ENCODE assay signal across 8 cellular contexts in the genomic region with DNA sequence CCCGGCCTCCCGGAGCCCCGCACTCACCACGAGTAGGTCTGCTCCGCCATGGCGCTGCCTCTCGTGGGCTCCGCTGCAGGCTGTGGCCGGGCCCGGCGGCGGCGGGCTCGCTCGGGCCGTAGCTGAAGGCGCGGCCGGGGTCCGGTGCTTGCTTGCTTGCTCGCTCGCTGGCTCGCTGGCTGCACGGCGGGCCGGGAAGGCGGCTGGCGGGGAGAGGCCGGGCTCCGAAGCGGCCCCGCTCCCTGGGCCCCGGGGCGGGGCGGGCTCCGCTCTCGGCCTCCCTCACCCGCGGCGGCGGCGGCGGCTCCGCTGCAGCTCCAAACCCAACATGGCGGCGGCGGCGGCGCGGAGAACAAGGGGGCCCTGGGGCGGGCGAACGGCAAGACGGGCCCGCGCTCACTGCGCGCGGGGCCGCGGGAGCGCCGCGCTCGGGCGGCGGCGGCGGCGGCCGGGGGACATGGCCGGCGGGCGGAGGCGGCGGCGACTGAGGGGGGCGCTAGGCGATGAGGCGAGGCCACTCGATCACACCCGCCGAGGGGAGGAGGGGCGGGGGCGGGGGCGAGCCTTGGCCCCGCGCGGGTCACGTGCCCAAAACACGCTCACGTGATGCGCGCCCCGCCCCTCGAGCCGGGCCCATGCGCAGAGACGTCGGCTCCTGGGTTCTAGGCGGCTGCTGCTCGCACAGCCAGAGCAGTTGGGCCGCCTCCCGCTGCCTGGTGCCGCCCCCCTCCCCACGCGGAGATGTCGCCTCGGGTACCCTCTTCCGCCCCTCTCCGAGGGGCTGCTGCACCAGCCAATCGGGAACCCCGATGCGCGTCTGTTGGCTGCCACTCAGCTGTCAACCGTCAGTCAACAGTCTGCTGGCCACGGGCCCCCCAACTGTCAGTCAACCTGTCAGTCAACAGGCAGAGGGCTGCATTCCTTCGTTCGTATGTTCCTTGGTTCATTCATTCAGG. TPM values are rescaled to one million over a fixed set of nuclear protein-coding genes. Genes with fewer than 3 reads are reported as not detected.
DNase-seq lines count a peak whose midpoint lies in the region; ATAC-seq, FAIRE-seq and TF ChIP-seq lines count a peak whose summit lies in the region.

A gene with protein sequence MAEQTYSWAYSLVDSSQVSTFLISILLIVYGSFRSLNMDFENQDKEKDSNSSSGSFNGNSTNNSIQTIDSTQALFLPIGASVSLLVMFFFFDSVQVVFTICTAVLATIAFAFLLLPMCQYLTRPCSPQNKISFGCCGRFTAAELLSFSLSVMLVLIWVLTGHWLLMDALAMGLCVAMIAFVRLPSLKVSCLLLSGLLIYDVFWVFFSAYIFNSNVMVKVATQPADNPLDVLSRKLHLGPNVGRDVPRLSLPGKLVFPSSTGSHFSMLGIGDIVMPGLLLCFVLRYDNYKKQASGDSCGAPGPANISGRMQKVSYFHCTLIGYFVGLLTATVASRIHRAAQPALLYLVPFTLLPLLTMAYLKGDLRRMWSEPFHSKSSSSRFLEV (minus strand): TSS at position 541 of the 956 bp plus-strand sequence. CDS start 491 bp downstream, at position 50.

- TF ChIP-seq CTCF in tibial nerve (IDR thresholded peaks at IDR 0.05), result peak in 3 of 5 experiments; percentile 10 to 39 (median 30)

- DNase-seq in GM12891 (ENCODE audit: insufficient read length, low spot score) (peak; percentile 91), NCI-H1436 (lab: John Stamatoyannopoulos, UW) (peak; percentile 85), T-helper 1 cell (peak; percentile 83 to 91 (median 87)), cardiac septum (ENCODE audit: low spot score) (peak; percentile 96), pons (ENCODE audit: low spot score) (peak; percentile 82), tibial nerve (ENCODE audit: low spot score in 2 of 2) (peak; percentile 89)

- no peaks in the 10 kb centered on the region for H3K36me3 ChIP-seq in tibial nerve

- H3K27me3 ChIP-seq in tibial nerve, result no peaks in the 10 kb centered on the region

- intact Hi-C loops in cardiac septum (cut with DNase I), result no loop called here

- TF ChIP-seq POLR2A in GM12891 (IDR thresholded peaks at IDR 0.05; ENCODE audit: low read depth, low read length), result no peak
- peak; percentile 54 to 76 for TF ChIP-seq POLR2A in tibial nerve (IDR thresholded peaks at IDR 0.05)

- H3K27ac ChIP-seq in adipose tissue (ENCODE audit: low read depth, low read length) (peak within 1 kb of the TSS; percentile 24), tibial nerve (peak within 1 kb of the TSS; percentile 79 to 96 (median 94))

- peak; percentile 73 for ATAC-seq in HG02840 (IDR thresholded peaks at IDR 0.05; ENCODE audit: low FRiP score, unreplicated experiment)

- peaks cover 0 to 44% (median 15%) of the 10 kb centered on the region in 4 donors for H3K4me1 ChIP-seq in tibial nerve

- TF ChIP-seq EP300 in tibial nerve (IDR thresholded peaks at IDR 0.05), result peak; percentile 71 to 88

- peak within 1 kb of the TSS; percentile 64 to 98 (median 88) for H3K4me3 ChIP-seq in tibial nerve

- H3K9me3 ChIP-seq in tibial nerve, result no peaks in the 10 kb centered on the region

- WGBS in adipose tissue, 3 donors, result 0 to 1% (median 1%) methylated on average over 48 to 117 of the region's 119 CpGs
- WGBS in tibial nerve, 2 donors, result 1 to 3% methylated on average over 9 to 24 of the region's 119 CpGs

- peak; percentile 89 for FAIRE-seq in GM12891 (lab: Jason Lieb, UNC)

TF ChIP-seq in GM12891, 5 proteins besides CTCF, POLR2A, EP300 and RAD21:
- no peak for TF ChIP-seq TAF1 (IDR thresholded peaks at IDR 0.05; ENCODE audit: low read depth, low read length)
- no peak for TF ChIP-seq POU2F2 (IDR thresholded peaks at IDR 0.05; ENCODE audit: low read depth, low read length)
- no peak for TF ChIP-seq PAX5 (IDR thresholded peaks at IDR 0.05; ENCODE audit: insufficient read depth, low read length, severe bottlenecking)
- no peak for TF ChIP-seq SPI1 (IDR thresholded peaks at IDR 0.05; ENCODE audit: low read depth, low read length)
- no peak for TF ChIP-seq POLR2AphosphoS5 (IDR thresholded peaks at IDR 0.05; ENCODE audit: low read depth, low read length)

RNA-seq across cellular contexts. Expression of the gene that starts here (rescaled TPM):
- polyA plus RNA-seq in GM12891 (2012; ENCODE audit: low read depth, missing spikeins), result 11.1 TPM
- polyA plus RNA-seq in adipose tissue, result 10 to 100 TPM in 2 of 3 donors, 1 to 10 TPM in 1; 9.3 to 20.7 (median 12.9) TPM
- total RNA-seq in cardiac septum, result 32.2 TPM
- 10 to 100 TPM; 25.5 to 30.4 (median 29.0) TPM for total RNA-seq in tibial nerve

Comparison
In these comparisons a context has a peak if more than half of its experiments do, and no peak if none do; other contexts are left out.
1. Peak in every context shown above with its lines: DNase-seq, ATAC-seq, H3K4me3 ChIP-seq and H3K27ac ChIP-seq.